In the genomic region with DNA sequence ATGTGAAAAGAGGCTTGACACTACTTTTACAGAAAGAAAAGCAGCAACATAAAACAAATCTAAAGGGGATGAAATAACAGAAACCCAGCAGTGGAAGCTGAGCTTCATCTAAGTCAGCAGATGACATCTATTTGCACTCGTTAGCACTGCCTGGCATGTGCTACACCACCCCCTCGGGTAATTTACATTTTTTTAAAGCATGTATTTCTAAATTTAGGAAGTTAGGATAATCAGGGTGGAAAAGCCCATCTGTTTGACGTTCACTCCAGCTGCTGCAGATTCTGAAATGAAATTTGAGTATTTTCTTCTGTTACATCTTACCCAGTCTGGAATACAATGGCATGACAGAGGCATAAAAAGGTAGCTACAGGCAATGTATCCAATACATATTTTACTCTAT, we compare ENCODE assay signal across 24 cellular contexts.
DNase-seq lines count a peak whose midpoint lies in the region; ATAC-seq lines count a peak whose summit lies in the region.
"Had no signal": no experiment of that assay in that cellular context is flagged by ENCODE, and none has a peak within 500 bp of the region (broad histone marks: within the 10 kb centered on the region; RNA-seq: fewer than 3 reads in every experiment).

No MANE protein-coding gene starts in this region.

- peak; percentile 98 for DNase-seq in DMS 273 (lab: John Stamatoyannopoulos, UW; ENCODE audit: unreplicated experiment)
- DNase-seq in NCI-H2171 (lab: John Stamatoyannopoulos, UW): peak; percentile 89
- peak; percentile 22 for DNase-seq in NCI-H69 (lab: John Stamatoyannopoulos, UW)
- DNase-seq in inferior parietal cortex (ENCODE audit: extremely low spot score): peak; percentile 59
- no peak for DNase-seq in AG08395 (ENCODE audit: low spot score)
- DNase-seq in NCI-H748 (lab: John Stamatoyannopoulos, UW; ENCODE audit: unreplicated experiment): no peak
- no peak for DNase-seq in NK-92 (lab: John Stamatoyannopoulos, UW; ENCODE audit: unreplicated experiment)
- DNase-seq: Caco-2; CD8-positive, alpha-beta T cell; DMS153; H9; HFFc6; MV-4-11; NCI-H1105; NCI-H1436 treated with DMSO at 0.1 percent for 48 hours; NCI-H2029; NCI-H774; NK-92 treated with Interleukin-12 subunit alpha and Interleukin-12 subunit beta, amount 100 ng/mL, for 24 hours; PC-3; SK-N-SH; SW 1271 had no signal

- ATAC-seq in GM18907 (IDR thresholded peaks at IDR 0.05; ENCODE audit: unreplicated experiment): no peak
- ATAC-seq: CD8-positive, alpha-beta T cell; GM23338; K562; PC-3 had no signal

Comparison
In these comparisons a context has a peak if more than half of its experiments do, and no peak if none do; other contexts are left out.
1. DNase-seq: peak in DMS 273 (single experiment), NCI-H2171 (single experiment), NCI-H69 (single experiment) and inferior parietal cortex (single experiment); none in AG08395 (single experiment), NCI-H748 (single experiment) and NK-92 (single experiment).